8 cellular contexts compared by ENCODE assay signal in genomic region chr6:161393839-161394364, GRCh38.
DNase-seq lines count a peak whose midpoint lies in the region; ATAC-seq and TF ChIP-seq lines count a peak whose summit lies in the region.

No MANE protein-coding gene starts in this region.

- no TSS peak for BruUV-seq in OCI-LY7 (replicated peaks; lab: Mats Ljungman, UMichigan)

- H3K4me3 Mint-ChIP-seq in GM23338, result no peak overlapping the region
- H3K4me3 Mint-ChIP-seq in glutamatergic neuron (ENCODE audit: unreplicated experiment), result no peak overlapping the region

- H3K9me3 Mint-ChIP-seq in GM23338 (peaks cover 13% of the 10 kb centered on the region; the same call in 2 of the 3 replicates), glutamatergic neuron (ENCODE audit: unreplicated experiment) (peaks cover 2% of the 10 kb centered on the region)

- DNase-seq in GM10266 (ENCODE audit: extremely low spot score) (peak; percentile 72), GM23338 (ENCODE audit: low spot score) (peak; percentile 72), KG1 (lab: John Stamatoyannopoulos, UW) (peak; percentile 30), OCI-LY7 (ENCODE audit: low spot score) (peak; percentile 65), glutamatergic neuron (no peak), psoas muscle (no peak), posterior vena cava (ENCODE audit: low spot score) (no peak)
- DNase-seq in activated naive CD4-positive, alpha-beta T cell treated with Interleukin-2 at 50 U/mL for 16 hours, result peak; percentile 51

- H3K9me2 ChIP-seq in GM23338 (ENCODE audit: insufficient read depth), result no peaks in the 10 kb centered on the region
- no peaks in the 10 kb centered on the region for H3K9me2 ChIP-seq in OCI-LY7 (ENCODE audit: insufficient read depth, low read length)

- no peaks in the 10 kb centered on the region for H3K36me3 ChIP-seq in GM23338 (ENCODE audit: insufficient read depth)
- H3K36me3 ChIP-seq in OCI-LY7 (ENCODE audit: insufficient read depth, low read length), result no peaks in the 10 kb centered on the region
- no peaks in the 10 kb centered on the region for H3K36me3 ChIP-seq in psoas muscle (ENCODE audit: insufficient read depth in 1 of 2, low read depth in 1 of 2)

- WGBS in psoas muscle, 3 donors, result 10 to 13% (median 12%) methylated on average over 7 of the region's 7 CpGs

- H3K27me3 ChIP-seq in GM23338 (ENCODE audit: insufficient read depth) (no peaks in the 10 kb centered on the region), psoas muscle (ENCODE audit: insufficient read depth in 3 of 3, low read length in 2 of 3) (no peaks in the 10 kb centered on the region)

- no peaks in the 10 kb centered on the region; the same call in 1 of the 2 replicates for H3K4me1 ChIP-seq in GM23338 (ENCODE audit: insufficient read depth)
- no peaks in the 10 kb centered on the region for H3K4me1 ChIP-seq in OCI-LY7 (ENCODE audit: insufficient read depth, low read length, poor library complexity, severe bottlenecking)
- H3K4me1 ChIP-seq in psoas muscle, result peaks cover 10% of the 10 kb centered on the region

- H3K4me2 ChIP-seq in GM23338 (no peak overlapping the region), OCI-LY7 (ENCODE audit: low read length) (no peak overlapping the region)

- H3K79me2 ChIP-seq in GM23338 (replicated peaks; ENCODE audit: insufficient read depth) (no peaks in the 10 kb centered on the region), OCI-LY7 (ENCODE audit: insufficient read depth, low read depth, low read length) (no peaks in the 10 kb centered on the region)

- H3K4me3 ChIP-seq in GM23338, result no peak overlapping the region
- H3K4me3 ChIP-seq in OCI-LY7 (ENCODE audit: low read depth, low read length, poor library complexity, severe bottlenecking), result no peak overlapping the region
- H3K4me3 ChIP-seq in psoas muscle, result peak overlapping the region; percentile 15

- no peak overlapping the region for H2AFZ ChIP-seq in GM23338
- H2AFZ ChIP-seq in OCI-LY7 (ENCODE audit: low read length), result no peak overlapping the region

- no peaks in the 10 kb centered on the region for H3F3A ChIP-seq in GM23338 (replicated peaks; ENCODE audit: low read depth)

- H3K4me1 Mint-ChIP-seq in GM23338 (no peaks in the 10 kb centered on the region), glutamatergic neuron (ENCODE audit: low read depth, unreplicated experiment) (no peaks in the 10 kb centered on the region)

- H3K27me3 Mint-ChIP-seq in GM23338 (ENCODE audit: insufficient read depth, low read depth, poor library complexity) (peaks cover 3% of the 10 kb centered on the region), glutamatergic neuron (ENCODE audit: unreplicated experiment) (peaks cover 2% of the 10 kb centered on the region)

- no peak overlapping the region for H3K27ac Mint-ChIP-seq in GM23338
- H3K27ac Mint-ChIP-seq in glutamatergic neuron (ENCODE audit: unreplicated experiment), result no peak overlapping the region

- H4K20me1 ChIP-seq in GM23338 (replicated peaks; ENCODE audit: insufficient read depth) (no peaks in the 10 kb centered on the region), OCI-LY7 (ENCODE audit: insufficient read depth, low read length) (no peaks in the 10 kb centered on the region)

- POLR2A ChIA-PET in OCI-LY7 (lab: Charles Lee), result no interaction called here

- H3K9me3 ChIP-seq in OCI-LY7 (ENCODE audit: low read length) (no peaks in the 10 kb centered on the region), psoas muscle (no peaks in the 10 kb centered on the region)

- ATAC-seq in GM23338, result peak; percentile 80
- peak; percentile 92 to 99 (median 97) for ATAC-seq in psoas muscle

- peaks cover 4% of the 10 kb centered on the region; the same call in 1 of the 3 replicates for H3K36me3 Mint-ChIP-seq in GM23338 (ENCODE audit: low read depth)
- H3K36me3 Mint-ChIP-seq in glutamatergic neuron (ENCODE audit: unreplicated experiment), result no peaks in the 10 kb centered on the region

- CTCF ChIA-PET in OCI-LY7 (lab: Charles Lee; ENCODE audit: unreplicated experiment), result no interaction called here

- TF ChIP-seq CTCF in GM10266 (IDR thresholded peaks at IDR 0.05; ENCODE audit: control insufficient read depth, insufficient read depth, low read depth, missing control alignments) (peak; percentile 60), GM23338 (conservative IDR thresholded peaks at IDR 0.05; ENCODE audit: low read depth in 2 of 2) (peak; percentile 60 to 75), OCI-LY7 (conservative IDR thresholded peaks at IDR 0.05; ENCODE audit: low read length) (peak; percentile 73), glutamatergic neuron (IDR thresholded peaks at IDR 0.05; ENCODE audit: partially characterized antibody, unreplicated experiment) (peak; percentile 21), psoas muscle (IDR thresholded peaks at IDR 0.05) (peak; percentile 79)

- intact Hi-C loops in OCI-LY7 (cut with micrococcal nuclease; ENCODE audit: unreplicated experiment) (no loop called here), psoas muscle (cut with DNase I) (loop anchor here in 1 of 2 donors (2.0 to 10.0 kb wide), 2 partner anchors 105 to 301 kb away; no protein-coding TSS in a partner anchor), posterior vena cava (cut with DNase I) (no loop called here)

- H3K27ac ChIP-seq in GM23338 (ENCODE audit: low read depth), result no peak overlapping the region
- H3K27ac ChIP-seq in OCI-LY7 (ENCODE audit: low read depth, low read length, poor library complexity, severe bottlenecking), result no peak overlapping the region
- H3K27ac ChIP-seq in psoas muscle, result no peak overlapping the region

TF ChIP-seq in GM23338, 12 proteins besides CTCF, POLR2A, EP300 and RAD21 (continues in another document):
- TF ChIP-seq ETS1 (IDR thresholded peaks at IDR 0.05), result no peak
- no peak for TF ChIP-seq NANOG (IDR thresholded peaks at IDR 0.05; ENCODE audit: borderline replicate concordance)
- TF ChIP-seq ZNF114 (CRISPR knock-in tag; IDR thresholded peaks at IDR 0.05), result no peak
- no peak for TF ChIP-seq EZH2phosphoT487 (IDR thresholded peaks at IDR 0.05; ENCODE audit: unreplicated experiment)
- no peak for TF ChIP-seq STAT1 (IDR thresholded peaks at IDR 0.05; ENCODE audit: unreplicated experiment)
- TF ChIP-seq EZH2 (IDR thresholded peaks at IDR 0.05; ENCODE audit: low read depth, unreplicated experiment), result no peak
- no peak for TF ChIP-seq CREB1 (CRISPR knock-in tag; IDR thresholded peaks at IDR 0.05; ENCODE audit: low read depth)
- TF ChIP-seq REST (IDR thresholded peaks at IDR 0.05; ENCODE audit: unreplicated experiment), result no peak
- TF ChIP-seq JUNB (IDR thresholded peaks at IDR 0.05; ENCODE audit: unreplicated experiment), result no peak

Comparison
In these comparisons a context has a peak if more than half of its experiments do, and no peak if none do; other contexts are left out.
1. DNase-seq: peak in GM10266 (single experiment), GM23338 (single experiment), KG1 (single experiment), OCI-LY7 (single experiment) and activated naive CD4-positive, alpha-beta T cell treated with Interleukin-2 at 50 U/mL for 16 hours (single experiment); none in glutamatergic neuron (single experiment), psoas muscle (0 of 2) and posterior vena cava (single experiment).
2. CTCF ChIP-seq: peak in every context shown above with its lines; median percentile 79 in psoas muscle; 73 in OCI-LY7; 68 in GM23338; 60 in GM10266; 21 in glutamatergic neuron.